ENCODE assay signal across 18 cellular contexts in genomic region chr5:139150359-139150999, GRCh38. TPM values are rescaled to one million over a fixed set of nuclear protein-coding genes. Genes with fewer than 3 reads are reported as not detected.
DNase-seq lines count a peak whose midpoint lies in the region; ATAC-seq, FAIRE-seq and TF ChIP-seq lines count a peak whose summit lies in the region.
"Had no signal": no experiment of that assay in that cellular context is flagged by ENCODE, and none has a peak within 500 bp of the region (broad histone marks: within the 10 kb centered on the region; RNA-seq: fewer than 3 reads in every experiment).

No MANE protein-coding gene starts in this region.

- peaks cover 70% of the 10 kb centered on the region for H4K20me1 ChIP-seq in astrocyte (ENCODE audit: insufficient read depth, low read length)

- no peak for TF ChIP-seq EP300 in gastroesophageal sphincter (IDR thresholded peaks at IDR 0.05)

- no peak overlapping the region for H3K27ac Mint-ChIP-seq in astrocyte (ENCODE audit: unreplicated experiment)
- H3K27ac Mint-ChIP-seq: stimulated activated naive B cell treated with anti-CD40 and anti-IgM and Interleukin-4, amounts not matched to agents 10 μg/mL and 1 μg/mL and 100 μg/mL, for 72 hours; T-helper 2 cell treated with Interferon-gamma antibody and Interleukin-4, amounts not matched to agents 5 μg/mL and 100 μg/mL, for 36 hours had no signal

- H3K9me3 ChIP-seq in astrocyte (ENCODE audit: insufficient read depth, low read depth, low read length) (no peaks in the 10 kb centered on the region), muscle layer of colon (ENCODE audit: low read length) (no peaks in the 10 kb centered on the region), gastroesophageal sphincter (no peaks in the 10 kb centered on the region)
- H3K9me3 ChIP-seq: Caco-2, colonic mucosa, SJSA1, transverse colon had no signal

- H3K4me3 Mint-ChIP-seq in astrocyte (ENCODE audit: unreplicated experiment) = no peak overlapping the region
- H3K4me3 Mint-ChIP-seq: stimulated activated naive B cell treated with anti-CD40 and anti-IgM and Interleukin-4, amounts not matched to agents 10 μg/mL and 1 μg/mL and 100 μg/mL, for 72 hours; T-helper 2 cell treated with Interferon-gamma antibody and Interleukin-4, amounts not matched to agents 5 μg/mL and 100 μg/mL, for 36 hours had no signal

- DNase-seq in HEK293T (ENCODE audit: extremely low spot score) = no peak
- DNase-seq in astrocyte (ENCODE audit: low read depth) = no peak
- DNase-seq: activated naive CD4-positive, alpha-beta T cell treated with anti-CD3 and anti-CD28 coated beads, Interleukin-2, amount 50 U/mL, for 16 hours; activated T-cell treated with anti-CD3 and anti-CD28 coated beads, Interleukin-2, amount 50 U/mL, for 48 hours; Caco-2; colonic mucosa; NCI-H2171; stimulated activated naive B cell treated with anti-CD40 and anti-IgM and Interleukin-4, amounts not matched to agents 10 μg/mL and 1 μg/mL and 100 μg/mL, for 72 hours; transverse colon had no signal

- peaks cover 24% of the 10 kb centered on the region for H3K79me2 ChIP-seq in astrocyte (ENCODE audit: insufficient read depth, low read length)

- no peak for FAIRE-seq in astrocyte (lab: Jason Lieb, UNC)

- peaks cover 4% of the 10 kb centered on the region for H3K36me3 Mint-ChIP-seq in astrocyte (ENCODE audit: low read depth, unreplicated experiment)

- H3K36me3 ChIP-seq in astrocyte (ENCODE audit: insufficient read depth, low read length) = no peaks in the 10 kb centered on the region
- H3K36me3 ChIP-seq in muscle layer of colon (ENCODE audit: insufficient read depth, low read length) = no peaks in the 10 kb centered on the region
- H3K36me3 ChIP-seq in gastroesophageal sphincter = no peaks in the 10 kb centered on the region
- H3K36me3 ChIP-seq: colonic mucosa, SJSA1, transverse colon had no signal

- H3K4me2 ChIP-seq in astrocyte (ENCODE audit: low read length) = peak overlapping the region; percentile 23
- H3K4me2 ChIP-seq: KMS-11 had no signal

- WGBS in gastroesophageal sphincter (ENCODE audit: low coverage in 1 of 2), 2 donors = 83 to 85% methylated on average over 7 of the region's 9 CpGs

- no peak for TF ChIP-seq CTCF in C4-2B (conservative IDR thresholded peaks at IDR 0.05)
- TF ChIP-seq CTCF in astrocyte (IDR thresholded peaks at IDR 0.05; ENCODE audit: insufficient read depth, low read depth, low read length) = no peak
- TF ChIP-seq CTCF in gastroesophageal sphincter (IDR thresholded peaks at IDR 0.05) = no peak

- H3K27ac ChIP-seq in C4-2B (peak overlapping the region; percentile 7; the same call in 1 of the 2 replicates), astrocyte (ENCODE audit: low read depth, low read length) (no peak overlapping the region), muscle layer of colon (ENCODE audit: low read depth, low read length) (peak overlapping the region; percentile 54), gastroesophageal sphincter (no peak overlapping the region)
- H3K27ac ChIP-seq: colonic mucosa, KMS-11, SJSA1, transverse colon had no signal

- POLR2A ChIA-PET in HEK293T (lab: Yijun Ruan, JAX) = no interaction called here

- H3K4me1 ChIP-seq in astrocyte (ENCODE audit: insufficient read depth, low read length) (peaks cover 22% of the 10 kb centered on the region), muscle layer of colon (ENCODE audit: insufficient read depth, low read length) (peaks cover 47% of the 10 kb centered on the region), gastroesophageal sphincter (peaks cover 15 to 66% (median 31%) of the 10 kb centered on the region in 3 donors)
- H3K4me1 ChIP-seq: colonic mucosa, SJSA1 had no signal

- ATAC-seq in gastroesophageal sphincter (no peak), HG03442 (IDR thresholded peaks at IDR 0.05; ENCODE audit: unreplicated experiment) (no peak), HG03097 (IDR thresholded peaks at IDR 0.05; ENCODE audit: low FRiP score, unreplicated experiment) (no peak), HG02798 (IDR thresholded peaks at IDR 0.05; ENCODE audit: poor library complexity, unreplicated experiment) (no peak)
- ATAC-seq: stimulated activated naive B cell treated with anti-CD40 and anti-IgM and Interleukin-4, amounts not matched to agents 10 μg/mL and 1 μg/mL and 100 μg/mL, for 72 hours had no signal

- TF ChIP-seq POLR2A in gastroesophageal sphincter (IDR thresholded peaks at IDR 0.05) = no peak

- no peaks in the 10 kb centered on the region for H3K27me3 ChIP-seq in astrocyte (ENCODE audit: insufficient read depth, low read length)
- H3K27me3 ChIP-seq in muscle layer of colon (ENCODE audit: control insufficient read depth in 1 of 2, insufficient read depth in 2 of 2, low read length in 2 of 2) = no peaks in the 10 kb centered on the region
- no peaks in the 10 kb centered on the region for H3K27me3 ChIP-seq in gastroesophageal sphincter
- H3K27me3 ChIP-seq: colonic mucosa, SJSA1, transverse colon had no signal

- H3K27me3 Mint-ChIP-seq in astrocyte (ENCODE audit: low read depth, unreplicated experiment) = no peaks in the 10 kb centered on the region
- H3K27me3 Mint-ChIP-seq: stimulated activated naive B cell treated with anti-CD40 and anti-IgM and Interleukin-4, amounts not matched to agents 10 μg/mL and 1 μg/mL and 100 μg/mL, for 72 hours had no signal

- CTCF ChIA-PET in HEK293T (lab: Yijun Ruan, JAX) = no interaction called here

- H3K9ac ChIP-seq in astrocyte (ENCODE audit: low read length) (no peak overlapping the region), muscle layer of colon (ENCODE audit: low read length) (no peak overlapping the region)
- H3K9ac ChIP-seq: KMS-11 had no signal

- peaks cover 12% of the 10 kb centered on the region for H3K4me1 Mint-ChIP-seq in astrocyte (ENCODE audit: low read depth, unreplicated experiment)

- no peak overlapping the region for H2AFZ ChIP-seq in astrocyte (ENCODE audit: low read depth, low read length)

- no peak overlapping the region for H3K4me3 ChIP-seq in astrocyte (ENCODE audit: insufficient read depth, low read depth, low read length)
- no peak overlapping the region for H3K4me3 ChIP-seq in muscle layer of colon (ENCODE audit: low read depth in 1 of 2, low read length in 2 of 2)
- no peak overlapping the region for H3K4me3 ChIP-seq in gastroesophageal sphincter
- H3K4me3 ChIP-seq: colonic mucosa, SJSA1, transverse colon had no signal

- no peaks in the 10 kb centered on the region for H3K9me3 Mint-ChIP-seq in astrocyte (ENCODE audit: unreplicated experiment)
- H3K9me3 Mint-ChIP-seq: stimulated activated naive B cell treated with anti-CD40 and anti-IgM and Interleukin-4, amounts not matched to agents 10 μg/mL and 1 μg/mL and 100 μg/mL, for 72 hours; T-helper 2 cell treated with Interferon-gamma antibody and Interleukin-4, amounts not matched to agents 5 μg/mL and 100 μg/mL, for 36 hours had no signal

TF ChIP-seq in HEK293T, 16 proteins besides CTCF, POLR2A, EP300 and RAD21:
- no peak for TF ChIP-seq TARDBP (IDR thresholded peaks at IDR 0.05)
- TF ChIP-seq CTBP1 (IDR thresholded peaks at IDR 0.05; ENCODE audit: borderline replicate concordance) = no peak
- no peak for TF ChIP-seq SP1 (IDR thresholded peaks at IDR 0.05)
- no peak for TF ChIP-seq HDGF (IDR thresholded peaks at IDR 0.05; ENCODE audit: borderline replicate concordance)
- TF ChIP-seq PKNOX1 (IDR thresholded peaks at IDR 0.05) = peak; percentile 56
- no peak for TF ChIP-seq BHLHE40 (IDR thresholded peaks at IDR 0.05; ENCODE audit: borderline replicate concordance)
- TF ChIP-seq NFRKB (IDR thresholded peaks at IDR 0.05) = no peak

RNA-seq across cellular contexts. Expression of gene SIL1, which starts 47.7 kb away (rescaled TPM):
- 41.6 and 57.6 TPM in 2 replicates for total RNA-seq in astrocyte
- total RNA-seq in gastroesophageal sphincter = 10 to 100 TPM; 28.6 to 48.1 (median 36.5) TPM

Comparison
In these comparisons a context has a peak if more than half of its experiments do, and no peak if none do; other contexts are left out.
1. H3K27ac ChIP-seq: peak in C4-2B (single experiment) and muscle layer of colon (single experiment); none in astrocyte (single experiment) and gastroesophageal sphincter (0 of 4).